ENCODE assay signal across 24 cellular contexts in the genomic region with DNA sequence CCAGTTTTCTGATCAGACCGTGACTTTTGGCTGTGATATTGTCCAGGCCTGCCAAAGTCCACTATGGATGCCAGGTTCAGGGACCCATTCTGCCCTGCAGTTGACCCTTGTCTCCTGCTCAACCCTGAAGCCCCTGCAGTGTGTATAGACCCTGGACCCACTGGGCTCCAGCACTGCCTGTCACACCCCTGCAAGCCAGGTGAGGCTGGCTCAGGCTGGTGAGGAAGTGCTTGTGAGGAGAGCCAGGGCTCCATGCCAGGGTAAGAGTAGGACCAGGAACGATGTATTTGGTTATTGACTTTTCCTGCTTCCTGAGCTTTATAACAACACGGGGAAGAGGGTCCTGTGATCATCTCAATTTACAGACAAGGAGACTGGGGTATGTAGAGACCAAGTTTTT. TPM values are rescaled to one million over a fixed set of nuclear protein-coding genes. Genes with fewer than 3 reads are reported as not detected.
A peak's percentile ranks its signal among the peaks of the same experiment; 100 is the strongest.
DNase-seq lines count a peak whose midpoint lies in the region; ATAC-seq and TF ChIP-seq lines count a peak whose summit lies in the region.
"Had no signal": no experiment of that assay in that cellular context is flagged by ENCODE, and none has a peak within 500 bp of the region (broad histone marks: within the 10 kb centered on the region; RNA-seq: fewer than 3 reads in every experiment).

No MANE protein-coding gene starts in this region.

- H3K9me3 Mint-ChIP-seq in CD14-positive monocyte: no peaks in the 10 kb centered on the region
- H3K9me3 Mint-ChIP-seq in endodermal cell: no peaks in the 10 kb centered on the region
- H3K9me3 Mint-ChIP-seq: CD4-positive, alpha-beta memory T cell had no signal

- intact Hi-C loops in CD14-positive monocyte (cut with micrococcal nuclease): no loop called here
- intact Hi-C loops in left lung (cut with DNase I): no loop called here
- intact Hi-C loops in gastrocnemius medialis (cut with DNase I; ENCODE audit: low total_unique reads): no loop called here

- H3K9me3 ChIP-seq in left lung (no peaks in the 10 kb centered on the region), gastrocnemius medialis (no peaks in the 10 kb centered on the region), endodermal cell (ENCODE audit: control insufficient read depth, low read length) (no peaks in the 10 kb centered on the region)
- H3K9me3 ChIP-seq: Caco-2 had no signal

- peak overlapping the region in 1 of 2 donors; percentile 85 for H3K27ac ChIP-seq in left lung
- peak overlapping the region in 3 of 4 donors; percentile 68 to 76 (median 70) for H3K27ac ChIP-seq in gastrocnemius medialis
- H3K27ac ChIP-seq in endodermal cell (ENCODE audit: low read depth, low read length): no peak overlapping the region

- H3K9ac ChIP-seq in endodermal cell (ENCODE audit: extremely low read depth, low read length, poor library complexity, severe bottlenecking): no peak overlapping the region

- TF ChIP-seq CTCF in CD14-positive monocyte (IDR thresholded peaks at IDR 0.05) (no peak), left lung (IDR thresholded peaks at IDR 0.05) (no peak), gastrocnemius medialis (IDR thresholded peaks at IDR 0.05 in 4 of 5, conservative IDR thresholded peaks at IDR 0.05 in 1 of 5) (no peak), endodermal cell (conservative IDR thresholded peaks at IDR 0.05) (no peak)

- H3K36me3 ChIP-seq in left lung (no peaks in the 10 kb centered on the region), gastrocnemius medialis (no peaks in the 10 kb centered on the region), endodermal cell (ENCODE audit: control insufficient read depth, insufficient read depth, low read length) (no peaks in the 10 kb centered on the region)

- ATAC-seq in left lung: peak; percentile 41
- no peak for ATAC-seq in gastrocnemius medialis
- ATAC-seq in HG03095 (IDR thresholded peaks at IDR 0.05; ENCODE audit: unreplicated experiment): no peak
- ATAC-seq: PC-3 had no signal

- peaks cover 0 to 1% (median 0%) of the 10 kb centered on the region in 3 donors for H3K27me3 Mint-ChIP-seq in CD14-positive monocyte (ENCODE audit: low read depth in 3 of 3)
- H3K27me3 Mint-ChIP-seq in endodermal cell (ENCODE audit: insufficient read depth): peaks cover 7% of the 10 kb centered on the region
- H3K27me3 Mint-ChIP-seq: CD4-positive, alpha-beta memory T cell had no signal

- DNase-seq in CD14-positive monocyte (ENCODE audit: low spot score) (no peak), NCI-H2029 treated with DMSO at 0.1 percent for 48 hours (lab: John Stamatoyannopoulos, UW) (peak; percentile 59), left lung (no peak), gastrocnemius medialis (no peak), endodermal cell (no peak), EL (no peak)
- DNase-seq: CD4-positive, alpha-beta memory T cell; DMS 273 treated with DMSO at 0.1 percent for 48 hours; DND-41; KBM-7; MM.1S; NCI-H1048; NCI-H1417 treated with DMSO at 0.1 percent for 48 hours; NCI-H187 treated with DMSO at 0.1 percent for 48 hours; NCI-H2171; NCI-H345; NCI-H526; PC-3; SHP77 had no signal

- in situ Hi-C loops in gastrocnemius medialis (cut with MboI; ENCODE audit: low sequenced_read_pairs in 4 of 4): no loop called here

- no peak overlapping the region for H3K4me3 ChIP-seq in left lung
- H3K4me3 ChIP-seq in gastrocnemius medialis: no peak overlapping the region
- H3K4me3 ChIP-seq in endodermal cell (ENCODE audit: low read length): no peak overlapping the region

- 96% methylated on average over 2 to 3 of the region's 3 CpGs for WGBS in endodermal cell (ENCODE audit: insufficient coverage in 1 of 2, insufficient read length in 1 of 2), 2 experiments

- no peak overlapping the region for H3K4me3 Mint-ChIP-seq in CD14-positive monocyte
- no peak overlapping the region for H3K4me3 Mint-ChIP-seq in endodermal cell
- H3K4me3 Mint-ChIP-seq: CD4-positive, alpha-beta memory T cell had no signal

- H3K4me1 Mint-ChIP-seq in CD14-positive monocyte (peaks cover 80% of the 10 kb centered on the region), endodermal cell (peaks cover 20% of the 10 kb centered on the region)
- H3K4me1 Mint-ChIP-seq: CD4-positive, alpha-beta memory T cell had no signal

- no peak for TF ChIP-seq POLR2A in gastrocnemius medialis (IDR thresholded peaks at IDR 0.05)

- H3K27me3 ChIP-seq in left lung: no peaks in the 10 kb centered on the region
- no peaks in the 10 kb centered on the region for H3K27me3 ChIP-seq in gastrocnemius medialis
- no peaks in the 10 kb centered on the region for H3K27me3 ChIP-seq in endodermal cell (ENCODE audit: control insufficient read depth, insufficient read depth, low read length, poor library complexity, severe bottlenecking)

- H3K36me3 Mint-ChIP-seq in CD14-positive monocyte (peaks cover 0 to 2% of the 10 kb centered on the region in 2 donors), endodermal cell (ENCODE audit: low read depth) (no peaks in the 10 kb centered on the region)
- H3K36me3 Mint-ChIP-seq: CD4-positive, alpha-beta memory T cell had no signal

- H3K27ac Mint-ChIP-seq in CD14-positive monocyte (peak overlapping the region in 6 of 7 donors; percentile 73 to 92 (median 88)), endodermal cell (no peak overlapping the region)

- H3K4me1 ChIP-seq in left lung (peaks cover 8 to 62% of the 10 kb centered on the region in 2 donors), gastrocnemius medialis (peaks cover 8 to 40% of the 10 kb centered on the region in 2 donors), endodermal cell (ENCODE audit: control insufficient read depth, insufficient read depth, low read length) (peaks cover 6% of the 10 kb centered on the region)

RNA-seq across cellular contexts. Expression of a gene that starts 19.1 kb away (rescaled TPM):
- polyA plus RNA-seq in CD14-positive monocyte: 10 to 100 TPM; 26.0 to 48.9 TPM
- total RNA-seq in left lung (100 to 1,000 TPM in 1 of 2 donors, 10 to 100 TPM in 1; 71.2 to 108 TPM), gastrocnemius medialis (10 to 100 TPM; 17.3 to 22.2 (median 21.1) TPM), endodermal cell (under 1 TPM in 1 of 2 donors, not detected in 1; 0.04 TPM)
- polyA plus RNA-seq in endodermal cell (2013, experiment 1 of 2): 0.07 TPM
- 0.04 TPM for polyA plus RNA-seq in endodermal cell (2013, experiment 2 of 2)
- total RNA-seq: Caco-2, G401, H4, PC-3 had no signal
- polyA plus RNA-seq: BJ had no signal

RNA-seq across cellular contexts. Expression of a gene that starts 55.7 kb away (rescaled TPM):
- polyA plus RNA-seq in CD14-positive monocyte: 10 to 100 TPM in 1 of 2 donors, 1 to 10 TPM in 1; 7.4 to 30.2 TPM
- 10 to 100 TPM; 53.1 to 77.4 TPM for total RNA-seq in left lung
- total RNA-seq in gastrocnemius medialis: 10 to 100 TPM in 3 of 4 donors, 1 to 10 TPM in 1; 9.0 to 25.7 (median 17.5) TPM
- total RNA-seq in endodermal cell: 1 to 10 TPM; 1.2 to 2.0 TPM
- polyA plus RNA-seq in endodermal cell (2013, experiment 1 of 2): 0.68 TPM
- 0.75 TPM for polyA plus RNA-seq in endodermal cell (2013, experiment 2 of 2)
- total RNA-seq: G401 had no signal

Comparison
In these comparisons a context has a peak if more than half of its experiments do, and no peak if none do; other contexts are left out.
1. RNA of a gene that starts 19.1 kb away (total RNA-seq): 71.2 to 108 TPM in left lung and 17.3 to 22.2 TPM in gastrocnemius medialis; 0.04 TPM in endodermal cell; every median in the first group is over 10 times any median in the second.